12 cellular contexts compared by ENCODE assay signal in the genomic region with DNA sequence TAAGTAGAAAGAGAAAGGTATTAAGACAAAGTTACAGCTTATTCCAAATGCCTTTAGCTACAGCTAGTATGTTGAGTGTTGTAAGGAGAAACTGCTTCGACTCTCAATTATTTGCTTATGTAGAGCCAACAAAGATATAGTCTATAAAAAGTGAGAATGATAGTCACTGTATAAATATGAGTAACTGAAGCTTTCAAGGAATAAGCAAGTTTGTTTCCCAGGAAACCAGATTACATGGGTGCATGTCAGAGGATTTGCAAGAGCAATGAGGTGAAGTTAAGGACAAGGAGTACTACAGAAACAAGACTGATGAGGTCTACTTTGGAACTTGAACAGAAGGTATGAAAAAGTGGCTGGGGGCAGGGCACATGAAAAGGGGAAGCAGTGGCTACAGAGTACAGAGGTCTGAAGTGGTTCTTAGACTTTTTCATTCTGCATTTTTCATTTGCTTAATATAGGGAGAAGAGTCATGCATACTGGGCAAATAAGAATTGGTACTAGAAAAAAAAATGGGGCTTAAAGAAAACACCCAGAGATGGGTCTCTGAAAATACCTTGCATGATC.
A peak's percentile ranks its signal among the peaks of the same experiment; 100 is the strongest.
DNase-seq lines count a peak whose midpoint lies in the region; ATAC-seq, FAIRE-seq and TF ChIP-seq lines count a peak whose summit lies in the region.
"Had no signal": no experiment of that assay in that cellular context is flagged by ENCODE, and none has a peak within 500 bp of the region (broad histone marks: within the 10 kb centered on the region; RNA-seq: fewer than 3 reads in every experiment).

No MANE protein-coding gene starts in this region.

- no peaks in the 10 kb centered on the region for H3K27me3 Mint-ChIP-seq in natural killer cell (ENCODE audit: low read depth in 2 of 2)
- H3K27me3 Mint-ChIP-seq in activated T-helper 17 cell treated with anti-CD3 and anti-CD28 coated beads, Interleukin-2, amount 50 U/mL, for 72 hours: no peaks in the 10 kb centered on the region
- H3K27me3 Mint-ChIP-seq: CD4-positive, CD25-positive, alpha-beta regulatory T cell had no signal

- no peak overlapping the region for H3K4me3 ChIP-seq in bronchial epithelial cell (ENCODE audit: low read depth, low read length)
- H3K4me3 ChIP-seq: cardiac muscle cell, tibial artery had no signal

- H3K36me3 Mint-ChIP-seq in natural killer cell: no peaks in the 10 kb centered on the region
- no peaks in the 10 kb centered on the region for H3K36me3 Mint-ChIP-seq in activated T-helper 17 cell treated with anti-CD3 and anti-CD28 coated beads, Interleukin-2, amount 50 U/mL, for 72 hours (ENCODE audit: low read depth)
- H3K36me3 Mint-ChIP-seq: CD4-positive, CD25-positive, alpha-beta regulatory T cell had no signal

- H3K36me3 ChIP-seq in bronchial epithelial cell (ENCODE audit: control insufficient read depth, insufficient read depth, low read length): no peaks in the 10 kb centered on the region
- H3K36me3 ChIP-seq: cardiac muscle cell, tibial artery had no signal

- TF ChIP-seq CTCF in bronchial epithelial cell (IDR thresholded peaks at IDR 0.05; ENCODE audit: insufficient read depth, low read length, severe bottlenecking): no peak
- no peak for TF ChIP-seq CTCF in natural killer cell (IDR thresholded peaks at IDR 0.05)

- H3K4me1 Mint-ChIP-seq in natural killer cell: peaks cover 11 to 12% of the 10 kb centered on the region in 2 donors
- no peaks in the 10 kb centered on the region for H3K4me1 Mint-ChIP-seq in activated T-helper 17 cell treated with anti-CD3 and anti-CD28 coated beads, Interleukin-2, amount 50 U/mL, for 72 hours
- H3K4me1 Mint-ChIP-seq: CD4-positive, CD25-positive, alpha-beta regulatory T cell had no signal

- no peaks in the 10 kb centered on the region for H3K9me3 Mint-ChIP-seq in natural killer cell
- H3K9me3 Mint-ChIP-seq in activated T-helper 17 cell treated with anti-CD3 and anti-CD28 coated beads, Interleukin-2, amount 50 U/mL, for 72 hours: no peaks in the 10 kb centered on the region

- H3K27ac Mint-ChIP-seq in natural killer cell: peak overlapping the region in 1 of 2 donors; percentile 0
- H3K27ac Mint-ChIP-seq in activated T-helper 17 cell treated with anti-CD3 and anti-CD28 coated beads, Interleukin-2, amount 50 U/mL, for 72 hours: no peak overlapping the region
- H3K27ac Mint-ChIP-seq: CD4-positive, CD25-positive, alpha-beta regulatory T cell had no signal

- ATAC-seq in GM18867 (IDR thresholded peaks at IDR 0.05; ENCODE audit: unreplicated experiment) (peak; percentile 75), GM21786 (IDR thresholded peaks at IDR 0.05; ENCODE audit: unreplicated experiment) (peak; percentile 70), HG03520 (IDR thresholded peaks at IDR 0.05; ENCODE audit: unreplicated experiment) (peak; percentile 87), natural killer cell (no peak)
- ATAC-seq in activated T-helper 17 cell treated with anti-CD3 and anti-CD28 coated beads, Interleukin-2, amount 50 U/mL, for 72 hours (replicated peaks): no peak

- H3K27me3 ChIP-seq in bronchial epithelial cell (ENCODE audit: control insufficient read depth, insufficient read depth, low read length): no peaks in the 10 kb centered on the region
- H3K27me3 ChIP-seq: cardiac muscle cell, tibial artery had no signal

- no peak overlapping the region for H3K4me3 Mint-ChIP-seq in natural killer cell
- no peak overlapping the region for H3K4me3 Mint-ChIP-seq in activated T-helper 17 cell treated with anti-CD3 and anti-CD28 coated beads, Interleukin-2, amount 50 U/mL, for 72 hours
- H3K4me3 Mint-ChIP-seq: CD4-positive, CD25-positive, alpha-beta regulatory T cell had no signal

- no peak for FAIRE-seq in bronchial epithelial cell (lab: Jason Lieb, UNC)

- DNase-seq in bronchial epithelial cell (ENCODE audit: low read depth) (peak; percentile 57), natural killer cell (no peak), kidney tubule cell (ENCODE audit: low spot score) (no peak)
- no peak for DNase-seq in stimulated activated CD4-positive, alpha-beta T cell treated with anti-CD3 and anti-CD28 coated beads, Interleukin-4, amount 100 ng/mL, for 4 hours
- DNase-seq: CD4-positive, CD25-positive, alpha-beta regulatory T cell; left cardiac atrium; tibial artery had no signal

- intact Hi-C loops in natural killer cell (cut with micrococcal nuclease): no loop called here

Comparison
In these comparisons a context has a peak if more than half of its experiments do, and no peak if none do; other contexts are left out.
1. ATAC-seq: peak in GM18867 (single experiment), GM21786 (single experiment) and HG03520 (single experiment); none in natural killer cell (0 of 3) and activated T-helper 17 cell treated with anti-CD3 and anti-CD28 coated beads, Interleukin-2, amount 50 U/mL, for 72 hours (single experiment).